10 cellular contexts compared by ENCODE assay signal in genomic region chr16:591892-592517, GRCh38. TPM values are rescaled to one million over a fixed set of nuclear protein-coding genes. Genes with fewer than 3 reads are reported as not detected.
A peak's percentile ranks its signal among the peaks of the same experiment; 100 is the strongest.
DNase-seq lines count a peak whose midpoint lies in the region; ATAC-seq and TF ChIP-seq lines count a peak whose summit lies in the region.
"Had no signal": no experiment of that assay in that cellular context is flagged by ENCODE, and none has a peak within 500 bp of the region (broad histone marks: within the 10 kb centered on the region; RNA-seq: fewer than 3 reads in every experiment).

No MANE protein-coding gene starts in this region.

- no peak overlapping the region for H2BK12ac ChIP-seq in neuronal stem cell (ENCODE audit: low read length)

- peaks cover 74 to 80% (median 79%) of the 10 kb centered on the region in 10 experiments for H3K4me1 ChIP-seq in BLaER1 treated with 17β-estradiol and CSF1 and Interleukin-3, amounts not matched to agents 10 nM and 100 nM
- H3K4me1 ChIP-seq in neuronal stem cell (ENCODE audit: control insufficient read depth in 2 of 2, insufficient read depth in 1 of 2, low read depth in 1 of 2, low read length in 2 of 2) = peaks cover 9 to 16% of the 10 kb centered on the region in 2 donors

- peaks cover 28 to 85% (median 63%) of the 10 kb centered on the region in 11 experiments; a peak in 19 of 22 replicates for H4K20me1 ChIP-seq in BLaER1 treated with 17β-estradiol and CSF1 and Interleukin-3, amounts not matched to agents 10 nM and 100 nM

- H3K4ac ChIP-seq in neuronal stem cell (ENCODE audit: low read length) = no peak overlapping the region

- H3K23ac ChIP-seq in neuronal stem cell (ENCODE audit: low read depth, low read length, poor library complexity) = peak overlapping the region; percentile 45

- peak overlapping the region in 7 of 10 experiments; percentile 31 to 97 (median 90); a peak in 10 of 20 replicates for H3K4me3 ChIP-seq in BLaER1 treated with 17β-estradiol and CSF1 and Interleukin-3, amounts not matched to agents 10 nM and 100 nM
- peak overlapping the region in 54 of 59 donors; percentile 3 to 99 (median 88) for H3K4me3 ChIP-seq in dorsolateral prefrontal cortex
- no peak overlapping the region for H3K4me3 ChIP-seq in neuronal stem cell (ENCODE audit: low read length in 2 of 2)

- H4K91ac ChIP-seq in neuronal stem cell (ENCODE audit: low read depth, low read length, poor library complexity) = no peak overlapping the region

- ATAC-seq in GM21423 (IDR thresholded peaks at IDR 0.05; ENCODE audit: unreplicated experiment) (no peak), GM18861 (IDR thresholded peaks at IDR 0.05; ENCODE audit: unreplicated experiment) (no peak)

- H4K8ac ChIP-seq in neuronal stem cell (ENCODE audit: low read depth, low read length) = no peak overlapping the region

- no peaks in the 10 kb centered on the region for H3K36me3 Mint-ChIP-seq in IgD-negative memory B cell
- peaks cover 5% of the 10 kb centered on the region for H3K36me3 Mint-ChIP-seq in chondrocyte (ENCODE audit: low read depth)

- H3K27me3 ChIP-seq in BLaER1 treated with 17β-estradiol and CSF1 and Interleukin-3, amounts not matched to agents 10 nM and 100 nM = no peaks in the 10 kb centered on the region
- H3K27me3 ChIP-seq in dorsolateral prefrontal cortex = no peaks in the 10 kb centered on the region
- H3K27me3 ChIP-seq in neuronal stem cell (ENCODE audit: control insufficient read depth in 3 of 3, insufficient read depth in 3 of 3, low read depth in 1 of 3, low read length in 3 of 3) = peaks cover 0 to 2% (median 0%) of the 10 kb centered on the region in 3 experiments

- H3K9ac ChIP-seq in BLaER1 treated with 17β-estradiol and CSF1 and Interleukin-3, amounts not matched to agents 10 nM and 100 nM = peak overlapping the region; percentile 28 to 98 (median 73); a peak in 20 of 22 replicates
- H3K9ac ChIP-seq in neuronal stem cell (ENCODE audit: low read depth, low read length, poor library complexity) = no peak overlapping the region

- WGBS in neuronal stem cell (ENCODE audit: extremely low coverage in 2 of 2, insufficient read length in 2 of 2, insufficient replicate concordance in 1 of 2), 2 donors = no CpG with 5 or more reads among the region's 15 CpGs

- H3K9me3 ChIP-seq in BLaER1 treated with 17β-estradiol and CSF1 and Interleukin-3, amounts not matched to agents 10 nM and 100 nM (replicated peaks in 1 of 11) = no peaks in the 10 kb centered on the region
- H3K9me3 ChIP-seq in neuronal stem cell (replicated peaks in 1 of 2; ENCODE audit: control insufficient read depth in 2 of 2, insufficient read depth in 1 of 2, low read depth in 1 of 2, low read length in 2 of 2) = no peaks in the 10 kb centered on the region

- TF ChIP-seq CTCF in dorsolateral prefrontal cortex (IDR thresholded peaks at IDR 0.05 in 54 of 56, conservative IDR thresholded peaks at IDR 0.05 in 2 of 56; ENCODE audit: low read depth in 1 of 56, partially characterized antibody in 56 of 56) = no peak
- TF ChIP-seq CTCF in chondrocyte (IDR thresholded peaks at IDR 0.05) = no peak

- H3K9me3 Mint-ChIP-seq in IgD-negative memory B cell = no peaks in the 10 kb centered on the region
- no peaks in the 10 kb centered on the region for H3K9me3 Mint-ChIP-seq in chondrocyte (ENCODE audit: low read depth)

- peak overlapping the region; percentile 89 to 100 (median 99) for H3K4me2 ChIP-seq in BLaER1 treated with 17β-estradiol and CSF1 and Interleukin-3, amounts not matched to agents 10 nM and 100 nM
- no peak overlapping the region for H3K4me2 ChIP-seq in neuronal stem cell (ENCODE audit: insufficient read depth, low read length, poor library complexity, severe bottlenecking)

- H3K27ac Mint-ChIP-seq in IgD-negative memory B cell (peak overlapping the region in 1 of 3 donors; percentile 59), chondrocyte (ENCODE audit: unreplicated experiment) (no peak overlapping the region)

- no peak overlapping the region for H2BK120ac ChIP-seq in neuronal stem cell (ENCODE audit: low read depth, low read length)

- no peak overlapping the region for H2BK15ac ChIP-seq in neuronal stem cell (ENCODE audit: low read length)

- H3K27me3 Mint-ChIP-seq in IgD-negative memory B cell (no peaks in the 10 kb centered on the region), chondrocyte (ENCODE audit: low read depth) (no peaks in the 10 kb centered on the region)

- H3K14ac ChIP-seq in neuronal stem cell (ENCODE audit: low read length) = peak overlapping the region; percentile 75

- H3K36me3 ChIP-seq in BLaER1 treated with 17β-estradiol and CSF1 and Interleukin-3, amounts not matched to agents 10 nM and 100 nM = peaks cover 0 to 30% (median 8%) of the 10 kb centered on the region in 11 experiments; a peak in 10 of 22 replicates
- H3K36me3 ChIP-seq in neuronal stem cell (replicated peaks in 1 of 2; ENCODE audit: control insufficient read depth in 2 of 2, insufficient read depth in 2 of 2, low read length in 2 of 2) = peaks cover 3 to 36% of the 10 kb centered on the region in 2 donors

- DNase-seq in dorsolateral prefrontal cortex = no peak
- DNase-seq in neuronal stem cell (ENCODE audit: low spot score) = no peak
- no peak for DNase-seq in chondrocyte (ENCODE audit: low spot score)
- DNase-seq in mucosa of gallbladder (ENCODE audit: low spot score) = no peak
- DNase-seq: activated gamma-delta T cell treated with Interleukin-2 at 50 U/mL for 16 hours had no signal

- no peak overlapping the region for H3K18ac ChIP-seq in neuronal stem cell (ENCODE audit: low read length)

- no peak overlapping the region for H2AFZ ChIP-seq in neuronal stem cell (ENCODE audit: low read length)

- H3K27ac ChIP-seq in BLaER1 treated with 17β-estradiol and CSF1 and Interleukin-3, amounts not matched to agents 10 nM and 100 nM = peak overlapping the region in 9 of 11 experiments; percentile 52 to 99 (median 84); a peak in 18 of 22 replicates
- H3K27ac ChIP-seq in dorsolateral prefrontal cortex (peak overlapping the region in 55 of 59 donors; percentile 7 to 91 (median 73)), neuronal stem cell (replicated peaks; ENCODE audit: low read length) (no peak overlapping the region)

- no peak overlapping the region for H2AK5ac ChIP-seq in neuronal stem cell (ENCODE audit: low read depth, low read length)

- H3K4me1 Mint-ChIP-seq in IgD-negative memory B cell (peaks cover 5 to 29% (median 23%) of the 10 kb centered on the region in 3 donors), chondrocyte (ENCODE audit: low read depth) (peaks cover 32% of the 10 kb centered on the region)

- H2BK5ac ChIP-seq in neuronal stem cell (ENCODE audit: low read length) = no peak overlapping the region

- peaks cover 25% of the 10 kb centered on the region for H3K79me1 ChIP-seq in neuronal stem cell (ENCODE audit: low read depth, low read length)

- intact Hi-C loops in dorsolateral prefrontal cortex (cut with DNase I) = loop anchor here in 1 of 2 donors (5.0 kb wide), 1 partner anchor 45 kb away; the partner anchor contains the start of gene METTL26

- H3K4me3 Mint-ChIP-seq in IgD-negative memory B cell = peak overlapping the region; percentile 38 to 90 (median 75)
- H3K4me3 Mint-ChIP-seq in chondrocyte (ENCODE audit: unreplicated experiment) = no peak overlapping the region

RNA-seq across cellular contexts. Expression of gene RAB40C, which starts 2.1 kb away (rescaled TPM):
- 14.7 TPM for polyA plus RNA-seq in IgD-negative memory B cell
- total RNA-seq in dorsolateral prefrontal cortex (100 to 1,000 TPM in 1 of 120 experiments, 10 to 100 TPM in 119; 34.4 to 107 (median 63.1) TPM), chondrocyte (15.2 to 19.6 TPM (median 19.6 TPM) in 3 replicates), mucosa of gallbladder (33.1 TPM)
- 20.5 TPM for polyA plus RNA-seq in neuronal stem cell (2013, experiment 1 of 2)
- polyA plus RNA-seq in neuronal stem cell (2013, experiment 2 of 2) = 19.4 TPM

RNA-seq across cellular contexts. Expression of gene PIGQ, which starts 22.2 kb away (rescaled TPM):
- polyA plus RNA-seq in IgD-negative memory B cell = 18.9 TPM
- total RNA-seq in dorsolateral prefrontal cortex (100 to 1,000 TPM in 8 of 120 experiments, 10 to 100 TPM in 112; 51.5 to 125 (median 72.9) TPM), chondrocyte (34.1 to 57.1 TPM (median 37.3 TPM) in 3 replicates), mucosa of gallbladder (117 TPM)
- polyA plus RNA-seq in neuronal stem cell (2013, experiment 1 of 2) = 23.9 TPM
- polyA plus RNA-seq in neuronal stem cell (2013, experiment 2 of 2) = 22.8 TPM

RNA-seq across cellular contexts. Expression of gene NHLRC4, which starts 25.2 kb away (rescaled TPM):
- polyA plus RNA-seq in IgD-negative memory B cell = 4.5 TPM
- 1 to 10 TPM in 19 of 120 experiments, under 1 TPM in 97, not detected in 4; 0.20 to 1.6 (median 0.60) TPM for total RNA-seq in dorsolateral prefrontal cortex
- 0.04 TPM for polyA plus RNA-seq in neuronal stem cell (2013, experiment 1 of 2)
- 0.04 TPM for polyA plus RNA-seq in neuronal stem cell (2013, experiment 2 of 2)
- not detected in 3 replicates for total RNA-seq in chondrocyte
- total RNA-seq in mucosa of gallbladder = 1.2 TPM

RNA-seq across cellular contexts. Expression of gene PRR35, which starts 31.8 kb away (rescaled TPM):
- polyA plus RNA-seq in IgD-negative memory B cell = not detected
- total RNA-seq in dorsolateral prefrontal cortex = under 1 TPM in 29 of 120 experiments, not detected in 91; 0.17 to 0.90 (median 0.28) TPM
- polyA plus RNA-seq in neuronal stem cell (2013, experiment 1 of 2) = 0.17 TPM
- 0.21 TPM for polyA plus RNA-seq in neuronal stem cell (2013, experiment 2 of 2)
- total RNA-seq in chondrocyte = not detected in 3 replicates
- total RNA-seq in mucosa of gallbladder = not detected
- total RNA-seq: posterior vena cava had no signal

RNA-seq across cellular contexts. Expression of gene WFIKKN1, which starts 38.8 kb away (rescaled TPM):
- polyA plus RNA-seq in IgD-negative memory B cell = not detected
- total RNA-seq in dorsolateral prefrontal cortex (10 to 100 TPM in 3 of 120 experiments, 1 to 10 TPM in 117; 1.2 to 14.8 (median 4.0) TPM), chondrocyte (0.36 to 0.56 TPM (median 0.47 TPM) in 3 replicates), mucosa of gallbladder (1.7 TPM)
- 13.8 TPM for polyA plus RNA-seq in neuronal stem cell (2013, experiment 1 of 2)
- polyA plus RNA-seq in neuronal stem cell (2013, experiment 2 of 2) = 12.6 TPM

Comparison
In these comparisons a context has a peak if more than half of its experiments do, and no peak if none do; other contexts are left out.
1. H3K4me3 ChIP-seq: peak in BLaER1 treated with 17β-estradiol and CSF1 and Interleukin-3, amounts not matched to agents 10 nM and 100 nM (7 of 10) and dorsolateral prefrontal cortex (54 of 59); none in neuronal stem cell (0 of 2).